In genomic region chr1:40078512-40079333, GRCh38 we compare ENCODE assay signal across 7 cellular contexts. TPM values are rescaled to one million over a fixed set of nuclear protein-coding genes. Genes with fewer than 3 reads are reported as not detected.
DNase-seq lines count a peak whose midpoint lies in the region; ATAC-seq, FAIRE-seq and TF ChIP-seq lines count a peak whose summit lies in the region.

No MANE protein-coding gene starts in this region.

- H3K4me1 ChIP-seq in RWPE2 (ENCODE audit: insufficient read depth, poor library complexity, severe bottlenecking) = peaks cover 13% of the 10 kb centered on the region
- H3K4me1 ChIP-seq in adipocyte (ENCODE audit: control insufficient read depth, insufficient read depth, low read length) = peaks cover 25% of the 10 kb centered on the region
- H3K4me1 ChIP-seq in hepatocyte (ENCODE audit: insufficient read depth) = no peaks in the 10 kb centered on the region

- H3K36me3 ChIP-seq in RWPE2 (ENCODE audit: low read depth) (peaks cover 79% of the 10 kb centered on the region), adipocyte (ENCODE audit: control insufficient read depth, insufficient read depth, low read length, severe bottlenecking) (peaks cover 24% of the 10 kb centered on the region), hepatocyte (replicated peaks; ENCODE audit: insufficient read depth, low read depth) (no peaks in the 10 kb centered on the region)

- H3K9ac ChIP-seq in adipocyte (ENCODE audit: low read length) = no peak overlapping the region

- no peak overlapping the region for H3K4me3 ChIP-seq in RWPE2 (ENCODE audit: severe bottlenecking)
- H3K4me3 ChIP-seq in adipocyte (ENCODE audit: low read length) = no peak overlapping the region
- H3K4me3 ChIP-seq in hepatocyte = no peak overlapping the region

- ATAC-seq in RWPE2 (ENCODE audit: low read depth) (peak; percentile 62), GM19455 (IDR thresholded peaks at IDR 0.05; ENCODE audit: unreplicated experiment) (no peak)

- WGBS in hepatocyte (ENCODE audit: low lambda C conversion rate, missing lambda C conversion rate) = 91% methylated on average over 5 of the region's 5 CpGs

- H3K27ac ChIP-seq in RWPE2 (ENCODE audit: poor library complexity, severe bottlenecking) = no peak overlapping the region
- no peak overlapping the region for H3K27ac ChIP-seq in hepatocyte

- no peaks in the 10 kb centered on the region for H3K9me2 ChIP-seq in hepatocyte (replicated peaks; ENCODE audit: insufficient read depth)

- no peak overlapping the region for H2AFZ ChIP-seq in hepatocyte

- H3K27me3 ChIP-seq in RWPE2 (ENCODE audit: insufficient read depth, poor library complexity, severe bottlenecking) (no peaks in the 10 kb centered on the region), adipocyte (replicated peaks; ENCODE audit: control insufficient read depth, insufficient read depth, low read length) (no peaks in the 10 kb centered on the region), hepatocyte (no peaks in the 10 kb centered on the region)

- H4K20me1 ChIP-seq in hepatocyte (ENCODE audit: insufficient read depth, poor library complexity, severe bottlenecking) = no peaks in the 10 kb centered on the region

- TF ChIP-seq CTCF in LNCAP (IDR thresholded peaks at IDR 0.05) (peak; percentile 83), RWPE2 (IDR thresholded peaks at IDR 0.05; ENCODE audit: poor library complexity, severe bottlenecking) (peak; percentile 85), hepatocyte (IDR thresholded peaks at IDR 0.05; ENCODE audit: poor library complexity) (peak; percentile 63)

- no peaks in the 10 kb centered on the region for H3K79me2 ChIP-seq in hepatocyte

- peak; percentile 92 for FAIRE-seq in G401.6 (lab: Jason Lieb, UNC)

- DNase-seq in RWPE2 (ENCODE audit: low spot score) = no peak
- DNase-seq in adipocyte (ENCODE audit: low read depth) = peak; percentile 74
- DNase-seq in hepatocyte (ENCODE audit: low spot score) = peak; percentile 74
- DNase-seq in stimulated activated CD4-positive, alpha-beta T cell treated with anti-CD3 and anti-CD28 coated beads, Interleukin-15, amount 100 ng/mL, for 48 hours (ENCODE audit: low read depth in 2 of 2) = peak; percentile 12 to 40

- H3K4me2 ChIP-seq in hepatocyte = no peak overlapping the region

- H3K9me3 ChIP-seq in RWPE2 (ENCODE audit: severe bottlenecking) (no peaks in the 10 kb centered on the region), adipocyte (ENCODE audit: control insufficient read depth, low read length) (no peaks in the 10 kb centered on the region), hepatocyte (ENCODE audit: low read depth) (no peaks in the 10 kb centered on the region)

RNA-seq across cellular contexts. Expression of gene PPT1, which starts 18.3 kb away (rescaled TPM):
- 64.2 and 86.5 TPM in 2 replicates for total RNA-seq in hepatocyte
- 78.0 and 80.2 TPM in 2 replicates for polyA plus RNA-seq in hepatocyte

RNA-seq across cellular contexts. Expression of gene CAP1, which starts 38.2 kb away (rescaled TPM):
- 186 and 191 TPM in 2 replicates for total RNA-seq in hepatocyte
- polyA plus RNA-seq in hepatocyte = 189 and 191 TPM in 2 replicates
